In genomic region chr1:81478217-81478616, GRCh38 we compare ENCODE assay signal across 11 cellular contexts.
DNase-seq lines count a peak whose midpoint lies in the region; ATAC-seq, FAIRE-seq and TF ChIP-seq lines count a peak whose summit lies in the region.
"Had no signal": no experiment of that assay in that cellular context is flagged by ENCODE, and none has a peak within 500 bp of the region (broad histone marks: within the 10 kb centered on the region; RNA-seq: fewer than 3 reads in every experiment).

No MANE protein-coding gene starts in this region.

- H3K4me1 ChIP-seq in heart right ventricle: peaks cover 0 to 17% (median 13%) of the 10 kb centered on the region in 9 donors
- H3K4me1 ChIP-seq in pancreas: peaks cover 0 to 7% (median 6%) of the 10 kb centered on the region in 3 donors

- WGBS in heart right ventricle, 2 donors: 4 to 15% methylated on average over 7 of the region's 7 CpGs
- WGBS in pancreas, 2 donors: 6 to 7% methylated on average over 7 of the region's 7 CpGs

- H3K4me3 ChIP-seq in heart right ventricle: peak overlapping the region in 9 of 10 donors; percentile 2 to 44 (median 30)
- peak overlapping the region in 2 of 4 donors; percentile 16 to 19 for H3K4me3 ChIP-seq in pancreas

- no peaks in the 10 kb centered on the region for H3K9me3 ChIP-seq in heart right ventricle
- no peaks in the 10 kb centered on the region for H3K9me3 ChIP-seq in pancreas

- H3K27me3 ChIP-seq in heart right ventricle: no peaks in the 10 kb centered on the region
- no peaks in the 10 kb centered on the region for H3K27me3 ChIP-seq in pancreas

- intact Hi-C loops in heart right ventricle (cut with DNase I): loop anchor here in 1 of 10 donors (10.0 kb wide), 1 partner anchor 163 kb away; no protein-coding TSS in a partner anchor
- intact Hi-C loops in pancreas (cut with DNase I): no loop called here

- no peaks in the 10 kb centered on the region for H3K36me3 ChIP-seq in heart right ventricle
- no peaks in the 10 kb centered on the region for H3K36me3 ChIP-seq in pancreas

- POLR2A ChIA-PET in GM10248 (lab: Yijun Ruan, JAX): no interaction called here

- DNase-seq in DMS 273 treated with DMSO at 0.1 percent for 48 hours (lab: John Stamatoyannopoulos, UW) (peak; percentile 45), RPMI8226 (peak; percentile 63), heart right ventricle (peak; percentile 53 to 67), pancreas (peak in 4 of 6 donors; percentile 15 to 45 (median 20)), GM10248 (ENCODE audit: extremely low spot score) (no peak), cortex of kidney (lab: John Stamatoyannopoulos, UW) (no peak), DMS53 treated with DMSO at 0.1 percent for 48 hours (lab: John Stamatoyannopoulos, UW; ENCODE audit: unreplicated experiment) (no peak), T1000 (lab: John Stamatoyannopoulos, UW) (no peak)
- DNase-seq: activated CD4-positive, alpha-beta T cell treated with anti-CD3 and anti-CD28 coated beads for 1 hour; activated T-cell treated with anti-CD3 and anti-CD28 coated beads, Interleukin-2, amount 50 U/mL, for 24 hours had no signal

- TF ChIP-seq CTCF in heart right ventricle (IDR thresholded peaks at IDR 0.05) (no peak), pancreas (IDR thresholded peaks at IDR 0.05) (no peak), GM10248 (IDR thresholded peaks at IDR 0.05; ENCODE audit: control extremely low read depth, extremely low read depth, low read depth, missing control alignments) (no peak)

- FAIRE-seq in pancreas (lab: Jason Lieb, UNC): no peak
- FAIRE-seq: HTR-8/SVneo had no signal

- peak overlapping the region in 8 of 10 donors; percentile 22 to 49 (median 38) for H3K27ac ChIP-seq in heart right ventricle
- no peak overlapping the region for H3K27ac ChIP-seq in pancreas

- CTCF ChIA-PET in GM10248 (lab: Yijun Ruan, JAX): no interaction called here

- ATAC-seq in heart right ventricle (peak; percentile 90 to 99 (median 97)), pancreas (peak; percentile 64 to 93 (median 80))

Comparison
In these comparisons a context has a peak if more than half of its experiments do, and no peak if none do; other contexts are left out.
1. DNase-seq: peak in DMS 273 treated with DMSO at 0.1 percent for 48 hours (single experiment), RPMI8226 (single experiment), heart right ventricle (2 of 2) and pancreas (4 of 6); none in GM10248 (single experiment), cortex of kidney (single experiment), DMS53 treated with DMSO at 0.1 percent for 48 hours (single experiment) and T1000 (single experiment).
2. H3K27ac ChIP-seq: peak in heart right ventricle (8 of 10); none in pancreas (0 of 4).